3 cellular contexts compared by ENCODE assay signal in the genomic region with DNA sequence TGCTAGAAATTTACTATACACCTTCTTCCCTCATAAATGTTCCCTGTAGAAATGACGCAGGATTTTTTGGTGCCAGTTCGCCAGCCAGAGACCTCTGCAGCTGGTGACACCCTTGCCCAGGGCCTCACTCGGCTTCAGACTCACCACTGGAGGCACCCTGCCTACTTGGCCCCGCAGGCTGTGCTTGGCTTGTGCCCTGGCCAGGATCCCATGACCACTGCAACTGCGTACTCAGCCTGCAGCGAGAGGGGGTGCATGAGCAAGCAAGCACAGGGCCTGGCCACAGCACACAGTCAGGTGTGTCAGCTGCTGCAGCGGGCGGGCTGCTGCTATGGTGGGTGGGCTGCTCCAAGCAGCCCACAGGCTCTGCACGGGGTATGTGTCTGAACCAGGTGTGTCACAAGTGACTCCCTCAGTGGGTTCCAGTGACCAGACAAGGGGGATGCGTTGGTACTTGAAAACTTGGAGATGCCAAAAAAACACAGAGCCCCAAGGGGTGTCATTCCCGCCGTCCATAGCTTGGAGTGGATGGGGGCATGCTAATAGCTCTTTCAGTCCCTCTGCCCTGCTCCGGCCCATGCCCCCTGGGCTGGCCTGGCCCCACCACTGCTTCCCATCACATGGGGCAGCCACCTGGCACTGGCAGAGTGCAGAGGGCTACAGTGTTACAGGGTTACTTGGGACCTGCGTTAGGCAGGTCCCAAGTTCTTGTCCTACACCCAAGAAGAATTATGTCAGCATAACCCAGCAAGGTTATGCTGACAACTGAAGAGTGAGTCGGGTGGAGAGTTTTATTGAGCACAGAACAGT.
TF ChIP-seq lines count a peak whose summit lies in the region.

No MANE protein-coding gene starts in this region.

TF ChIP-seq in HCT116, 20 proteins besides CTCF, POLR2A, EP300 and RAD21:
- TF ChIP-seq TCF7L2 (IDR thresholded peaks at IDR 0.05; ENCODE audit: borderline replicate concordance, extremely low read depth, insufficient read depth, insufficient read length) (no peak), YY1 (IDR thresholded peaks at IDR 0.05; ENCODE audit: extremely low read depth, insufficient replicate concordance, low read depth, low read length) (no peak), ATF3 (IDR thresholded peaks at IDR 0.05) (no peak), FOSL1 (IDR thresholded peaks at IDR 0.05; ENCODE audit: low read depth) (no peak), SP1 (IDR thresholded peaks at IDR 0.05; ENCODE audit: low read depth) (no peak)
TF ChIP-seq in HCT116: peak in this region for 0.

TF ChIP-seq in H1, 55 proteins besides CTCF, POLR2A, EP300 and RAD21 (continues in another document):
- TF ChIP-seq TAF1 (IDR thresholded peaks at IDR 0.05; ENCODE audit: low read depth, low read length) (no peak), CEBPB (IDR thresholded peaks at IDR 0.05; ENCODE audit: low read depth, low read length) (no peak), HDAC2 (IDR thresholded peaks at IDR 0.05; ENCODE audit: borderline replicate concordance in 1 of 2, low read depth in 2 of 2, low read length in 2 of 2) (no peak), JUND (IDR thresholded peaks at IDR 0.05; ENCODE audit: low read length) (no peak), E2F6 (IDR thresholded peaks at IDR 0.05) (no peak), RBBP5 (IDR thresholded peaks at IDR 0.05; ENCODE audit: borderline replicate concordance, low read depth, low read length) (no peak), SIN3A (conservative IDR thresholded peaks at IDR 0.05 in 1 of 2, IDR thresholded peaks at IDR 0.05 in 1 of 2; ENCODE audit: low read depth in 1 of 2, low read length in 2 of 2) (no peak), NRF1 (IDR thresholded peaks at IDR 0.05; ENCODE audit: low read depth, low read length) (no peak), SP1 (IDR thresholded peaks at IDR 0.05; ENCODE audit: low read depth, low read length) (no peak), ATF3 (IDR thresholded peaks at IDR 0.05; ENCODE audit: insufficient read depth, low read depth, low read length) (no peak)
- TF ChIP-seq, protein P1, sequence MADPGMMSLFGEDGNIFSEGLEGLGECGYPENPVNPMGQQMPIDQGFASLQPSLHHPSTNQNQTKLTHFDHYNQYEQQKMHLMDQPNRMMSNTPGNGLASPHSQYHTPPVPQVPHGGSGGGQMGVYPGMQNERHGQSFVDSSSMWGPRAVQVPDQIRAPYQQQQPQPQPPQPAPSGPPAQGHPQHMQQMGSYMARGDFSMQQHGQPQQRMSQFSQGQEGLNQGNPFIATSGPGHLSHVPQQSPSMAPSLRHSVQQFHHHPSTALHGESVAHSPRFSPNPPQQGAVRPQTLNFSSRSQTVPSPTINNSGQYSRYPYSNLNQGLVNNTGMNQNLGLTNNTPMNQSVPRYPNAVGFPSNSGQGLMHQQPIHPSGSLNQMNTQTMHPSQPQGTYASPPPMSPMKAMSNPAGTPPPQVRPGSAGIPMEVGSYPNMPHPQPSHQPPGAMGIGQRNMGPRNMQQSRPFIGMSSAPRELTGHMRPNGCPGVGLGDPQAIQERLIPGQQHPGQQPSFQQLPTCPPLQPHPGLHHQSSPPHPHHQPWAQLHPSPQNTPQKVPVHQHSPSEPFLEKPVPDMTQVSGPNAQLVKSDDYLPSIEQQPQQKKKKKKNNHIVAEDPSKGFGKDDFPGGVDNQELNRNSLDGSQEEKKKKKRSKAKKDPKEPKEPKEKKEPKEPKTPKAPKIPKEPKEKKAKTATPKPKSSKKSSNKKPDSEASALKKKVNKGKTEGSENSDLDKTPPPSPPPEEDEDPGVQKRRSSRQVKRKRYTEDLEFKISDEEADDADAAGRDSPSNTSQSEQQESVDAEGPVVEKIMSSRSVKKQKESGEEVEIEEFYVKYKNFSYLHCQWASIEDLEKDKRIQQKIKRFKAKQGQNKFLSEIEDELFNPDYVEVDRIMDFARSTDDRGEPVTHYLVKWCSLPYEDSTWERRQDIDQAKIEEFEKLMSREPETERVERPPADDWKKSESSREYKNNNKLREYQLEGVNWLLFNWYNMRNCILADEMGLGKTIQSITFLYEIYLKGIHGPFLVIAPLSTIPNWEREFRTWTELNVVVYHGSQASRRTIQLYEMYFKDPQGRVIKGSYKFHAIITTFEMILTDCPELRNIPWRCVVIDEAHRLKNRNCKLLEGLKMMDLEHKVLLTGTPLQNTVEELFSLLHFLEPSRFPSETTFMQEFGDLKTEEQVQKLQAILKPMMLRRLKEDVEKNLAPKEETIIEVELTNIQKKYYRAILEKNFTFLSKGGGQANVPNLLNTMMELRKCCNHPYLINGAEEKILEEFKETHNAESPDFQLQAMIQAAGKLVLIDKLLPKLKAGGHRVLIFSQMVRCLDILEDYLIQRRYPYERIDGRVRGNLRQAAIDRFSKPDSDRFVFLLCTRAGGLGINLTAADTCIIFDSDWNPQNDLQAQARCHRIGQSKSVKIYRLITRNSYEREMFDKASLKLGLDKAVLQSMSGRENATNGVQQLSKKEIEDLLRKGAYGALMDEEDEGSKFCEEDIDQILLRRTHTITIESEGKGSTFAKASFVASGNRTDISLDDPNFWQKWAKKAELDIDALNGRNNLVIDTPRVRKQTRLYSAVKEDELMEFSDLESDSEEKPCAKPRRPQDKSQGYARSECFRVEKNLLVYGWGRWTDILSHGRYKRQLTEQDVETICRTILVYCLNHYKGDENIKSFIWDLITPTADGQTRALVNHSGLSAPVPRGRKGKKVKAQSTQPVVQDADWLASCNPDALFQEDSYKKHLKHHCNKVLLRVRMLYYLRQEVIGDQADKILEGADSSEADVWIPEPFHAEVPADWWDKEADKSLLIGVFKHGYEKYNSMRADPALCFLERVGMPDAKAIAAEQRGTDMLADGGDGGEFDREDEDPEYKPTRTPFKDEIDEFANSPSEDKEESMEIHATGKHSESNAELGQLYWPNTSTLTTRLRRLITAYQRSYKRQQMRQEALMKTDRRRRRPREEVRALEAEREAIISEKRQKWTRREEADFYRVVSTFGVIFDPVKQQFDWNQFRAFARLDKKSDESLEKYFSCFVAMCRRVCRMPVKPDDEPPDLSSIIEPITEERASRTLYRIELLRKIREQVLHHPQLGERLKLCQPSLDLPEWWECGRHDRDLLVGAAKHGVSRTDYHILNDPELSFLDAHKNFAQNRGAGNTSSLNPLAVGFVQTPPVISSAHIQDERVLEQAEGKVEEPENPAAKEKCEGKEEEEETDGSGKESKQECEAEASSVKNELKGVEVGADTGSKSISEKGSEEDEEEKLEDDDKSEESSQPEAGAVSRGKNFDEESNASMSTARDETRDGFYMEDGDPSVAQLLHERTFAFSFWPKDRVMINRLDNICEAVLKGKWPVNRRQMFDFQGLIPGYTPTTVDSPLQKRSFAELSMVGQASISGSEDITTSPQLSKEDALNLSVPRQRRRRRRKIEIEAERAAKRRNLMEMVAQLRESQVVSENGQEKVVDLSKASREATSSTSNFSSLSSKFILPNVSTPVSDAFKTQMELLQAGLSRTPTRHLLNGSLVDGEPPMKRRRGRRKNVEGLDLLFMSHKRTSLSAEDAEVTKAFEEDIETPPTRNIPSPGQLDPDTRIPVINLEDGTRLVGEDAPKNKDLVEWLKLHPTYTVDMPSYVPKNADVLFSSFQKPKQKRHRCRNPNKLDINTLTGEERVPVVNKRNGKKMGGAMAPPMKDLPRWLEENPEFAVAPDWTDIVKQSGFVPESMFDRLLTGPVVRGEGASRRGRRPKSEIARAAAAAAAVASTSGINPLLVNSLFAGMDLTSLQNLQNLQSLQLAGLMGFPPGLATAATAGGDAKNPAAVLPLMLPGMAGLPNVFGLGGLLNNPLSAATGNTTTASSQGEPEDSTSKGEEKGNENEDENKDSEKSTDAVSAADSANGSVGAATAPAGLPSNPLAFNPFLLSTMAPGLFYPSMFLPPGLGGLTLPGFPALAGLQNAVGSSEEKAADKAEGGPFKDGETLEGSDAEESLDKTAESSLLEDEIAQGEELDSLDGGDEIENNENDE (IDR thresholded peaks at IDR 0.05; ENCODE audit: insufficient replicate concordance, low read length): no peak

TF ChIP-seq in GM12891, 5 proteins besides CTCF, POLR2A, EP300 and RAD21:
- TF ChIP-seq TAF1 (IDR thresholded peaks at IDR 0.05; ENCODE audit: low read depth, low read length) (no peak), PAX5 (IDR thresholded peaks at IDR 0.05; ENCODE audit: insufficient read depth, low read length, severe bottlenecking) (no peak), SPI1 (IDR thresholded peaks at IDR 0.05; ENCODE audit: low read depth, low read length) (no peak), POU2F2 (IDR thresholded peaks at IDR 0.05; ENCODE audit: low read depth, low read length) (no peak), POLR2AphosphoS5 (IDR thresholded peaks at IDR 0.05; ENCODE audit: low read depth, low read length) (no peak)
